Comparison of ENCODE assay signal across 23 cellular contexts in genomic region chr14:76742961-76743360, GRCh38. TPM values are rescaled to one million over a fixed set of nuclear protein-coding genes. Genes with fewer than 3 reads are reported as not detected.
DNase-seq lines count a peak whose midpoint lies in the region; ATAC-seq, FAIRE-seq and TF ChIP-seq lines count a peak whose summit lies in the region.
"Had no signal": no experiment of that assay in that cellular context is flagged by ENCODE, and none has a peak within 500 bp of the region (broad histone marks: within the 10 kb centered on the region; RNA-seq: fewer than 3 reads in every experiment).

No MANE protein-coding gene starts in this region.

- POLR2A ChIA-PET in PC-3 (lab: Charles Lee; ENCODE audit: unreplicated experiment) = no interaction called here

- H3K36me3 ChIP-seq in PC-3 (ENCODE audit: low read depth, low read length) (no peaks in the 10 kb centered on the region), bronchial epithelial cell (ENCODE audit: control insufficient read depth, insufficient read depth, low read length) (no peaks in the 10 kb centered on the region)
- H3K36me3 ChIP-seq: BLaER1 treated with 17β-estradiol and CSF1 and Interleukin-3, amounts not matched to agents 10 nM and 100 nM; upper lobe of left lung had no signal

- H3K4me2 ChIP-seq in PC-3 (ENCODE audit: low read length) = 0 out of 2 replicates have a peak overlapping the region, but pooled peaks have one; percentile 13
- H3K4me2 ChIP-seq: KMS-11 had no signal

- no peaks in the 10 kb centered on the region for H3K79me2 ChIP-seq in PC-3 (ENCODE audit: low read length)

- no TSS peak for BruUV-seq in PC-3 (replicated peaks; lab: Mats Ljungman, UMichigan)

- no peak for FAIRE-seq in bronchial epithelial cell (lab: Jason Lieb, UNC)
- FAIRE-seq: colon had no signal

- H2AFZ ChIP-seq in PC-3 (ENCODE audit: low read length) = no peak overlapping the region

- DNase-seq in HT1080 (ENCODE audit: low read depth) = peak; percentile 36
- peak; percentile 45 for DNase-seq in PC-3
- peak; percentile 18 for DNase-seq in bronchial epithelial cell (ENCODE audit: low read depth)
- DNase-seq in stimulated activated naive B cell treated with anti-CD40 and anti-IgM and Interleukin-4, amounts not matched to agents 10 μg/mL and 1 μg/mL and 100 μg/mL, for 72 hours = no peak
- no peak for DNase-seq in NCI-H187 treated with DMSO at 0.1 percent for 48 hours (lab: John Stamatoyannopoulos, UW)
- no peak for DNase-seq in nucleus accumbens (lab: John Stamatoyannopoulos, UW)
- no peak for DNase-seq in T-helper 17 cell
- no peak for DNase-seq in stimulated activated naive CD8-positive, alpha-beta T cell treated with anti-CD3 and anti-CD28 coated beads, Interleukin-15, Interleukin-2, amounts not matched to agents 100 U/mL and 50 U/mL, for 24 hours
- DNase-seq: activated B cell treated with CpG ODN at 0.5 μM for 24 hours; activated CD8-positive, alpha-beta memory T cell treated with anti-CD3 and anti-CD28 coated beads, Interleukin-2, amount 10 ng/mL, durations not matched to agents 7 days and 5 days; activated gamma-delta T cell; DMS79; mesenchymal stem cell; NCI-H1436 treated with DMSO at 0.1 percent for 48 hours; NCI-H446 treated with DMSO at 0.1 percent for 48 hours; psoas muscle; stimulated activated naive CD4-positive, alpha-beta T cell; upper lobe of left lung had no signal

- H3K27ac ChIP-seq in PC-3 (ENCODE audit: low read length) = no peak overlapping the region
- H3K27ac ChIP-seq: BLaER1 treated with 17β-estradiol and CSF1 and Interleukin-3, amounts not matched to agents 10 nM and 100 nM; KMS-11; psoas muscle; upper lobe of left lung had no signal

- H3K9me2 ChIP-seq in PC-3 (replicated peaks; ENCODE audit: low read length) = no peaks in the 10 kb centered on the region

- H3K4me3 Mint-ChIP-seq in stimulated activated naive B cell treated with anti-CD40 and anti-IgM and Interleukin-4, amounts not matched to agents 10 μg/mL and 1 μg/mL and 100 μg/mL, for 72 hours = no peak overlapping the region
- no peak overlapping the region for H3K4me3 Mint-ChIP-seq in T-helper 17 cell
- H3K4me3 Mint-ChIP-seq: activated B cell treated with CpG ODN at 0.5 μM for 24 hours; activated CD8-positive, alpha-beta memory T cell treated with anti-CD3 and anti-CD28 coated beads, Interleukin-2, amount 10 ng/mL, durations not matched to agents 7 days and 5 days; nephron had no signal

- no peak overlapping the region for H3K4me3 ChIP-seq in PC-3 (ENCODE audit: low read length)
- H3K4me3 ChIP-seq in bronchial epithelial cell (ENCODE audit: low read depth, low read length) = no peak overlapping the region
- H3K4me3 ChIP-seq: BLaER1 treated with 17β-estradiol and CSF1 and Interleukin-3, amounts not matched to agents 10 nM and 100 nM; psoas muscle; upper lobe of left lung had no signal

- peaks cover 13 to 37% of the 10 kb centered on the region in 2 donors for H3K27me3 Mint-ChIP-seq in stimulated activated naive B cell treated with anti-CD40 and anti-IgM and Interleukin-4, amounts not matched to agents 10 μg/mL and 1 μg/mL and 100 μg/mL, for 72 hours
- H3K27me3 Mint-ChIP-seq in T-helper 17 cell = peaks cover 5% of the 10 kb centered on the region

- H4K20me1 ChIP-seq in PC-3 (ENCODE audit: low read length) = no peaks in the 10 kb centered on the region
- H4K20me1 ChIP-seq: BLaER1 treated with 17β-estradiol and CSF1 and Interleukin-3, amounts not matched to agents 10 nM and 100 nM had no signal

- peaks cover 14% of the 10 kb centered on the region; the same call in 1 of the 2 replicates for H3K9me3 ChIP-seq in PC-3 (ENCODE audit: low read length)
- no peaks in the 10 kb centered on the region for H3K9me3 ChIP-seq in T-helper 17 cell (ENCODE audit: control insufficient read depth, low read length, poor library complexity, severe bottlenecking)

- peaks cover 5 to 7% of the 10 kb centered on the region in 2 donors for H3K4me1 Mint-ChIP-seq in stimulated activated naive B cell treated with anti-CD40 and anti-IgM and Interleukin-4, amounts not matched to agents 10 μg/mL and 1 μg/mL and 100 μg/mL, for 72 hours
- H3K4me1 Mint-ChIP-seq in T-helper 17 cell = peaks cover 5% of the 10 kb centered on the region
- H3K4me1 Mint-ChIP-seq: activated CD8-positive, alpha-beta memory T cell treated with anti-CD3 and anti-CD28 coated beads, Interleukin-2, amount 10 ng/mL, durations not matched to agents 7 days and 5 days; nephron had no signal

- peaks cover 24 to 27% of the 10 kb centered on the region in 2 donors for H3K9me3 Mint-ChIP-seq in stimulated activated naive B cell treated with anti-CD40 and anti-IgM and Interleukin-4, amounts not matched to agents 10 μg/mL and 1 μg/mL and 100 μg/mL, for 72 hours

- CTCF ChIA-PET in PC-3 (lab: Charles Lee) = no interaction called here

- no peak overlapping the region for H3K9ac ChIP-seq in PC-3 (ENCODE audit: low read length)
- H3K9ac ChIP-seq: BLaER1 treated with 17β-estradiol and CSF1 and Interleukin-3, amounts not matched to agents 10 nM and 100 nM; KMS-11 had no signal

- no peak overlapping the region for H3K27ac Mint-ChIP-seq in stimulated activated naive B cell treated with anti-CD40 and anti-IgM and Interleukin-4, amounts not matched to agents 10 μg/mL and 1 μg/mL and 100 μg/mL, for 72 hours
- H3K27ac Mint-ChIP-seq in T-helper 17 cell = no peak overlapping the region
- H3K27ac Mint-ChIP-seq: activated B cell treated with CpG ODN at 0.5 μM for 24 hours; activated CD8-positive, alpha-beta memory T cell treated with anti-CD3 and anti-CD28 coated beads, Interleukin-2, amount 10 ng/mL, durations not matched to agents 7 days and 5 days; nephron had no signal

- no peaks in the 10 kb centered on the region for H3F3A ChIP-seq in PC-3 (ENCODE audit: low read length, unreplicated experiment)

- peak; percentile 76 for ATAC-seq in PC-3
- ATAC-seq in stimulated activated naive B cell treated with anti-CD40 and anti-IgM and Interleukin-4, amounts not matched to agents 10 μg/mL and 1 μg/mL and 100 μg/mL, for 72 hours (replicated peaks) = peak; percentile 63 to 66
- no peak for ATAC-seq in T-helper 17 cell
- no peak for ATAC-seq in stimulated activated naive CD8-positive, alpha-beta T cell treated with anti-CD3 and anti-CD28 coated beads, Interleukin-15, Interleukin-2, amounts not matched to agents 100 U/mL and 50 U/mL, for 24 hours
- ATAC-seq: activated CD8-positive, alpha-beta memory T cell treated with anti-CD3 and anti-CD28 coated beads, Interleukin-2, amount 10 ng/mL, durations not matched to agents 7 days and 5 days had no signal

- intact Hi-C loops in PC-3 (cut with micrococcal nuclease) = no loop called here

- TF ChIP-seq CTCF in PC-3 (conservative IDR thresholded peaks at IDR 0.05; ENCODE audit: low read depth, low read length) = no peak
- no peak for TF ChIP-seq CTCF in bronchial epithelial cell (IDR thresholded peaks at IDR 0.05; ENCODE audit: insufficient read depth, low read length, severe bottlenecking)

- H3K36me3 Mint-ChIP-seq in stimulated activated naive B cell treated with anti-CD40 and anti-IgM and Interleukin-4, amounts not matched to agents 10 μg/mL and 1 μg/mL and 100 μg/mL, for 72 hours = peaks cover 6 to 8% of the 10 kb centered on the region in 2 donors
- no peaks in the 10 kb centered on the region for H3K36me3 Mint-ChIP-seq in T-helper 17 cell (ENCODE audit: low read depth)

- H3K27me3 ChIP-seq in PC-3 (ENCODE audit: low read length) = no peaks in the 10 kb centered on the region; the same call in 1 of the 2 replicates
- no peaks in the 10 kb centered on the region for H3K27me3 ChIP-seq in bronchial epithelial cell (ENCODE audit: control insufficient read depth, insufficient read depth, low read length)
- H3K27me3 ChIP-seq: BLaER1 treated with 17β-estradiol and CSF1 and Interleukin-3, amounts not matched to agents 10 nM and 100 nM; upper lobe of left lung had no signal

- H3K4me1 ChIP-seq in PC-3 (ENCODE audit: insufficient read depth, low read length) = no peaks in the 10 kb centered on the region
- H3K4me1 ChIP-seq: psoas muscle, upper lobe of left lung had no signal

RNA-seq across cellular contexts. Expression of gene VASH1, which starts 18.3 kb away (rescaled TPM):
- total RNA-seq in HT1080 (2014; rRNA removed; shearing (Covaris generic)) = 0.30 and 0.55 TPM in 2 replicates
- polyA plus RNA-seq in HT1080 (2015; cell fraction: cytosol; rRNA removed) = 1.2 and 1.3 TPM in 2 replicates
- 2.8 and 4.3 TPM in 2 replicates for polyA plus RNA-seq in HT1080 (2015; cell fraction: nucleus; rRNA removed)
- total RNA-seq in PC-3 (2014; rRNA removed) (1.3 and 1.8 TPM in 2 replicates), bronchial epithelial cell (not detected in 2 replicates), T-helper 17 cell (10 to 100 TPM; 11.7 to 16.8 TPM)
- total RNA-seq: OCI-LY7 had no signal

Comparison
In these comparisons a context has a peak if more than half of its experiments do, and no peak if none do; other contexts are left out.
1. DNase-seq: peak in HT1080 (single experiment), PC-3 (single experiment) and bronchial epithelial cell (single experiment); none in stimulated activated naive B cell treated with anti-CD40 and anti-IgM and Interleukin-4, amounts not matched to agents 10 μg/mL and 1 μg/mL and 100 μg/mL, for 72 hours (single experiment), NCI-H187 treated with DMSO at 0.1 percent for 48 hours (single experiment), nucleus accumbens (0 of 56), T-helper 17 cell (0 of 3) and stimulated activated naive CD8-positive, alpha-beta T cell treated with anti-CD3 and anti-CD28 coated beads, Interleukin-15, Interleukin-2, amounts not matched to agents 100 U/mL and 50 U/mL, for 24 hours (single experiment).
2. ATAC-seq: peak in PC-3 (single experiment) and stimulated activated naive B cell treated with anti-CD40 and anti-IgM and Interleukin-4, amounts not matched to agents 10 μg/mL and 1 μg/mL and 100 μg/mL, for 72 hours (2 of 2); none in T-helper 17 cell (single experiment) and stimulated activated naive CD8-positive, alpha-beta T cell treated with anti-CD3 and anti-CD28 coated beads, Interleukin-15, Interleukin-2, amounts not matched to agents 100 U/mL and 50 U/mL, for 24 hours (single experiment).